15 cellular contexts compared by ENCODE assay signal in the genomic region with DNA sequence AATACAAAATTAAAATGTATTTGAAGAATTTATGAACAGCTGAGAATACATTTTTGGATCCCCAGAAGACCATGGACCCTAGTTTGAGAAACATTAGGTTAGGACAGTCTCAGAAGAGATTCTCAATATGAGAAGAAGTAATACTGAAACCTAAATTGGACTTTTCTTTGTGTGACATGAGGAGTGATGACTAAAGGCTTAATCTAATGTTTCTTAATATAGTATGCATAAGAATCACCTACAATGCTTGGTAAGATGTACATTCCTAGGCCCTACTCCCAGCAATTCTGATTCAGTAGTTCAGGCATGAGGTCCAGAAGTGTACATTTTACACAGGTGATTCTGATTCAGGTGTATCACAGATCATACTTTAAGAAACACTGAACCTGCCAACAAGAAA. TPM values are rescaled to one million over a fixed set of nuclear protein-coding genes. Genes with fewer than 3 reads are reported as not detected.
A peak's percentile ranks its signal among the peaks of the same experiment; 100 is the strongest.
DNase-seq lines count a peak whose midpoint lies in the region; ATAC-seq and TF ChIP-seq lines count a peak whose summit lies in the region.
"Had no signal": no experiment of that assay in that cellular context is flagged by ENCODE, and none has a peak within 500 bp of the region (broad histone marks: within the 10 kb centered on the region; RNA-seq: fewer than 3 reads in every experiment).

No MANE protein-coding gene starts in this region.

- ATAC-seq in GM18868 (IDR thresholded peaks at IDR 0.05; ENCODE audit: unreplicated experiment) (peak; percentile 28), activated B cell treated with CpG ODN at 0.5 μM for 24 hours (ENCODE audit: low read depth) (no peak), esophagus mucosa (peak; percentile 24)
- ATAC-seq: left lung, Right ventricle myocardium inferior, upper lobe of right lung had no signal

- intact Hi-C loops in activated CD4-positive, alpha-beta T cell treated with anti-CD3 and anti-CD28 coated beads, Interleukin-2, amount 10 ng/mL, durations not matched to agents 24 days and 14 days (cut with micrococcal nuclease) = loop anchor here (1.0 to 5.0 kb wide), 3 partner anchors 9 to 114 kb away; no protein-coding TSS in a partner anchor
- intact Hi-C loops in activated B cell treated with CpG ODN at 0.5 μM for 24 hours (cut with micrococcal nuclease) = no loop called here

- no peaks in the 10 kb centered on the region for H3K27me3 Mint-ChIP-seq in activated CD4-positive, alpha-beta T cell treated with anti-CD3 and anti-CD28 coated beads, Interleukin-2, amount 10 ng/mL, durations not matched to agents 24 days and 14 days
- no peaks in the 10 kb centered on the region for H3K27me3 Mint-ChIP-seq in activated B cell treated with CpG ODN at 0.5 μM for 24 hours
- H3K27me3 Mint-ChIP-seq in glutamatergic neuron (ENCODE audit: unreplicated experiment) = no peaks in the 10 kb centered on the region
- H3K27me3 Mint-ChIP-seq in HFFc6 (ENCODE audit: insufficient read depth) = peaks cover 3% of the 10 kb centered on the region; the same call in 1 of the 2 replicates

- CTCF ChIA-PET in activated B cell treated with CpG ODN at 0.5 μM for 24 hours (lab: Charles Lee) = no interaction called here

- H3K4me3 Mint-ChIP-seq in activated CD4-positive, alpha-beta T cell treated with anti-CD3 and anti-CD28 coated beads, Interleukin-2, amount 10 ng/mL, durations not matched to agents 24 days and 14 days = peak overlapping the region; percentile 80
- no peak overlapping the region for H3K4me3 Mint-ChIP-seq in activated B cell treated with CpG ODN at 0.5 μM for 24 hours
- H3K4me3 Mint-ChIP-seq in glutamatergic neuron (ENCODE audit: unreplicated experiment) = no peak overlapping the region
- no peak overlapping the region for H3K4me3 Mint-ChIP-seq in HFFc6

- H3K27ac Mint-ChIP-seq in activated CD4-positive, alpha-beta T cell treated with anti-CD3 and anti-CD28 coated beads, Interleukin-2, amount 10 ng/mL, durations not matched to agents 24 days and 14 days = peak overlapping the region; percentile 94
- H3K27ac Mint-ChIP-seq in activated B cell treated with CpG ODN at 0.5 μM for 24 hours (peak overlapping the region; percentile 62), glutamatergic neuron (ENCODE audit: unreplicated experiment) (no peak overlapping the region), HFFc6 (no peak overlapping the region)

- no peaks in the 10 kb centered on the region for H3K9me3 Mint-ChIP-seq in activated CD4-positive, alpha-beta T cell treated with anti-CD3 and anti-CD28 coated beads, Interleukin-2, amount 10 ng/mL, durations not matched to agents 24 days and 14 days
- no peaks in the 10 kb centered on the region for H3K9me3 Mint-ChIP-seq in activated B cell treated with CpG ODN at 0.5 μM for 24 hours
- H3K9me3 Mint-ChIP-seq in glutamatergic neuron (ENCODE audit: unreplicated experiment) = no peaks in the 10 kb centered on the region
- no peaks in the 10 kb centered on the region for H3K9me3 Mint-ChIP-seq in HFFc6

- DNase-seq in activated CD4-positive, alpha-beta T cell treated with anti-CD3 and anti-CD28 coated beads, Interleukin-2, amount 10 ng/mL, durations not matched to agents 24 days and 14 days = no peak
- DNase-seq in activated CD4-positive, alpha-beta T cell treated with anti-CD3 and anti-CD28 coated beads, Interleukin-2, amount 50 U/mL, for 1 hour = no peak
- DNase-seq in activated B cell treated with CpG ODN at 0.5 μM for 24 hours (no peak), OCI-M2 (lab: John Stamatoyannopoulos, UW; ENCODE audit: unreplicated experiment) (no peak), glutamatergic neuron (no peak), HFFc6 (no peak)
- DNase-seq: activated CD4-positive, alpha-beta T cell treated with anti-CD3 and anti-CD28 coated beads for 48 hours; activated gamma-delta T cell treated with Interleukin-2 at 50 U/mL for 16 hours; effector CD4-positive, alpha-beta T cell; left lung; NCI-H1436; upper lobe of right lung had no signal

- peaks cover 39% of the 10 kb centered on the region for H3K4me1 Mint-ChIP-seq in activated CD4-positive, alpha-beta T cell treated with anti-CD3 and anti-CD28 coated beads, Interleukin-2, amount 10 ng/mL, durations not matched to agents 24 days and 14 days
- H3K4me1 Mint-ChIP-seq in activated B cell treated with CpG ODN at 0.5 μM for 24 hours (peaks cover 53% of the 10 kb centered on the region), glutamatergic neuron (ENCODE audit: low read depth, unreplicated experiment) (no peaks in the 10 kb centered on the region), HFFc6 (ENCODE audit: low read depth) (peaks cover 24% of the 10 kb centered on the region)

- peaks cover 14% of the 10 kb centered on the region for H3K36me3 Mint-ChIP-seq in activated CD4-positive, alpha-beta T cell treated with anti-CD3 and anti-CD28 coated beads, Interleukin-2, amount 10 ng/mL, durations not matched to agents 24 days and 14 days (ENCODE audit: low read depth)
- H3K36me3 Mint-ChIP-seq in activated B cell treated with CpG ODN at 0.5 μM for 24 hours (ENCODE audit: low read depth) (no peaks in the 10 kb centered on the region), glutamatergic neuron (ENCODE audit: unreplicated experiment) (no peaks in the 10 kb centered on the region), HFFc6 (ENCODE audit: low read depth) (no peaks in the 10 kb centered on the region)

- TF ChIP-seq CTCF in activated B cell treated with CpG ODN at 0.5 μM for 24 hours (IDR thresholded peaks at IDR 0.05) (no peak), glutamatergic neuron (IDR thresholded peaks at IDR 0.05; ENCODE audit: partially characterized antibody, unreplicated experiment) (no peak), HFFc6 (IDR thresholded peaks at IDR 0.05) (no peak)

- POLR2A ChIA-PET in activated B cell treated with CpG ODN at 0.5 μM for 24 hours (lab: Charles Lee) = no interaction called here

RNA-seq across cellular contexts. Expression of a gene that starts 31.6 kb away (rescaled TPM):
- total RNA-seq in activated CD4-positive, alpha-beta T cell treated with anti-CD3 and anti-CD28 coated beads, Interleukin-2, amount 10 ng/mL, durations not matched to agents 24 days and 14 days = 461 and 485 TPM in 2 replicates
- total RNA-seq in activated B cell treated with CpG ODN at 0.5 μM for 24 hours (236 and 257 TPM in 2 replicates), esophagus mucosa (136 TPM), glutamatergic neuron (ENCODE audit: unreplicated experiment) (311 TPM)
- total RNA-seq in HFFc6 (2021; fragmentation: NEBNext Ultra II Directional; extraction: Animal tissue kit (Norgen Biotek cat#: 25700)) = 100 to 1,000 TPM; 128 to 199 (median 146) TPM

Comparison
In these comparisons a context has a peak if more than half of its experiments do, and no peak if none do; other contexts are left out.
1. H3K27ac Mint-ChIP-seq: peak in activated CD4-positive, alpha-beta T cell treated with anti-CD3 and anti-CD28 coated beads, Interleukin-2, amount 10 ng/mL, durations not matched to agents 24 days and 14 days (single experiment) and activated B cell treated with CpG ODN at 0.5 μM for 24 hours (single experiment); none in glutamatergic neuron (single experiment) and HFFc6 (single experiment).